ENCODE assay signal across 15 cellular contexts in the genomic region with DNA sequence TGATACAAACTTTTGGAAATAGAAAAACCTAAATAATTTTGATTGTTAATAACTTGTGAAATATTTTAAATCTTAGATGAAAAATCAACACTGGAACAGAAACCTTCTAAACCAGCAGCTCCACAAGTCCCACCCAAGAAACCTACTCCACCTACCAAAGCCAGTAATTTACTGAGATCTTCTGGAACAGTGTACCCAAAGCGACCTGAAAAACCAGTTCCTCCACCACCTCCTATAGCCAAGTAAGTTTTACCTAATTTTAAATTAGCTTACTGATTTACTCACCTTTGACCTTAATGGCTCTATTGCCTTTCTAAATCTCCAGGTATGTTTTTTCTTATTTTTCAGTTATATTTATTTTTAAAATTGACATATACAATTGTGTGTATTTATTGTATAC.
"Had no signal": no experiment of that assay in that cellular context is flagged by ENCODE, and none has a peak within 500 bp of the region (broad histone marks: within the 10 kb centered on the region; RNA-seq: fewer than 3 reads in every experiment).

No MANE protein-coding gene starts in this region.

- H3K4me3 Mint-ChIP-seq: activated CD8-positive, alpha-beta memory T cell treated with anti-CD3 and anti-CD28 coated beads, Interleukin-2, amount 10 ng/mL, durations not matched to agents 7 days and 5 days; activated T-cell treated with anti-CD3 and anti-CD28 coated beads, Interleukin-2, amount 50 U/mL, for 24 hours; central memory CD8-positive, alpha-beta T cell; dendritic cell treated with granulocyte-macrophage colony-stimulating factor and Interleukin-4, amounts not matched to agents 40 ng/mL and 50 ng/mL, for 4 days; memory B cell; neural crest cell had no signal

- H3K4me1 Mint-ChIP-seq: central memory CD8-positive, alpha-beta T cell; memory B cell had no signal

- DNase-seq: activated CD4-positive, alpha-beta T cell treated with anti-CD3 and anti-CD28 coated beads, Interleukin-2, amount 50 U/mL, for 4 hours; activated CD8-positive, alpha-beta memory T cell treated with anti-CD3 and anti-CD28 coated beads, Interleukin-2, amount 10 ng/mL, durations not matched to agents 7 days and 5 days; activated effector memory CD4-positive, alpha-beta T cell treated with Interleukin-2 at 50 U/mL for 16 hours; activated T-cell treated with anti-CD3 and anti-CD28 coated beads, Interleukin-2, amount 50 U/mL, for 24 hours; amniotic stem cell; stimulated activated CD4-positive, alpha-beta T cell treated with anti-CD3 and anti-CD28 coated beads, Interleukin-4, amount 100 ng/mL, for 4 hours; stomach had no signal

- H3K9me3 Mint-ChIP-seq: activated naive CD4-positive, alpha-beta T cell treated with anti-CD3 and anti-CD28 coated beads, Interleukin-2, amount 50 U/mL, for 72 hours; activated T-cell treated with anti-CD3 and anti-CD28 coated beads, Interleukin-2, amount 50 U/mL, for 24 hours; central memory CD8-positive, alpha-beta T cell; dendritic cell treated with granulocyte-macrophage colony-stimulating factor and Interleukin-4, amounts not matched to agents 40 ng/mL and 50 ng/mL, for 4 days had no signal

- H3K27ac Mint-ChIP-seq: activated CD8-positive, alpha-beta memory T cell treated with anti-CD3 and anti-CD28 coated beads, Interleukin-2, amount 10 ng/mL, durations not matched to agents 7 days and 5 days; activated naive CD4-positive, alpha-beta T cell treated with anti-CD3 and anti-CD28 coated beads, Interleukin-2, amount 50 U/mL, for 72 hours; activated T-cell treated with anti-CD3 and anti-CD28 coated beads, Interleukin-2, amount 50 U/mL, for 24 hours; dendritic cell treated with granulocyte-macrophage colony-stimulating factor and Interleukin-4, amounts not matched to agents 40 ng/mL and 50 ng/mL, for 4 days; memory B cell had no signal

- H3K27me3 Mint-ChIP-seq: activated CD8-positive, alpha-beta memory T cell treated with anti-CD3 and anti-CD28 coated beads, Interleukin-2, amount 10 ng/mL, durations not matched to agents 7 days and 5 days; activated T-cell treated with anti-CD3 and anti-CD28 coated beads, Interleukin-2, amount 50 U/mL, for 24 hours; central memory CD8-positive, alpha-beta T cell; dendritic cell treated with granulocyte-macrophage colony-stimulating factor and Interleukin-4, amounts not matched to agents 40 ng/mL and 50 ng/mL, for 4 days; memory B cell had no signal

- ATAC-seq: activated CD4-positive, CD25-positive, alpha-beta regulatory T cell treated with anti-CD3 and anti-CD28 coated beads, Interleukin-2, amount 50 U/mL, for 24 hours; activated CD8-positive, alpha-beta memory T cell treated with anti-CD3 and anti-CD28 coated beads, Interleukin-2, amount 10 ng/mL, durations not matched to agents 7 days and 5 days; activated naive CD4-positive, alpha-beta T cell treated with anti-CD3 and anti-CD28 coated beads, Interleukin-2, amount 50 U/mL, for 72 hours; body of pancreas; left lobe of liver had no signal
